ENCODE assay signal across 12 cellular contexts in genomic region chr11:15843309-15843857, GRCh38.
DNase-seq lines count a peak whose midpoint lies in the region; ATAC-seq and TF ChIP-seq lines count a peak whose summit lies in the region.
"Had no signal": no experiment of that assay in that cellular context is flagged by ENCODE, and none has a peak within 500 bp of the region (broad histone marks: within the 10 kb centered on the region; RNA-seq: fewer than 3 reads in every experiment).

No MANE protein-coding gene starts in this region.

- no peak for TF ChIP-seq POLR2A in gastroesophageal sphincter (IDR thresholded peaks at IDR 0.05)

- no peak for TF ChIP-seq EP300 in gastroesophageal sphincter (IDR thresholded peaks at IDR 0.05)

- H3K4me3 Mint-ChIP-seq in progenitor cell of endocrine pancreas (ENCODE audit: low read depth) = no peak overlapping the region
- H3K4me3 Mint-ChIP-seq: activated B cell treated with CpG ODN at 0.5 μM for 24 hours; stimulated activated naive CD8-positive, alpha-beta T cell treated with anti-CD3 and anti-CD28 coated beads, Interleukin-15, amount 100 ng/mL, for 72 hours had no signal

- H3K4me1 Mint-ChIP-seq in progenitor cell of endocrine pancreas (ENCODE audit: low read depth) = peaks cover 9% of the 10 kb centered on the region
- H3K4me1 Mint-ChIP-seq: activated B cell treated with CpG ODN at 0.5 μM for 24 hours; stimulated activated naive CD8-positive, alpha-beta T cell treated with anti-CD3 and anti-CD28 coated beads, Interleukin-15, amount 100 ng/mL, for 72 hours had no signal

- DNase-seq in RPMI7951 (ENCODE audit: low read depth) (peak; percentile 31), progenitor cell of endocrine pancreas (ENCODE audit: low spot score, unreplicated experiment) (no peak), foreskin fibroblast (no peak), NCI-H526 treated with DMSO at 0.1 percent for 48 hours (lab: John Stamatoyannopoulos, UW) (no peak)
- DNase-seq: activated B cell treated with CpG ODN at 0.5 μM for 24 hours; activated naive CD4-positive, alpha-beta T cell; stimulated activated CD4-positive, alpha-beta T cell treated with anti-CD3 and anti-CD28 coated beads, Interleukin-12 subunit alpha, Interleukin-12 subunit beta, amount 100 ng/mL, for 4 hours; stimulated activated naive CD8-positive, alpha-beta T cell treated with anti-CD3 and anti-CD28 coated beads, Interleukin-15, amount 100 ng/mL, for 72 hours had no signal

- TF ChIP-seq CTCF in gastroesophageal sphincter (IDR thresholded peaks at IDR 0.05) = no peak
- no peak for TF ChIP-seq CTCF in progenitor cell of endocrine pancreas (IDR thresholded peaks at IDR 0.05; ENCODE audit: unreplicated experiment)
- TF ChIP-seq CTCF in foreskin fibroblast (IDR thresholded peaks at IDR 0.05; ENCODE audit: low read depth, low read length) = no peak

- H3K36me3 ChIP-seq in HUES48 (ENCODE audit: control insufficient read depth, insufficient read depth, low read length) (no peaks in the 10 kb centered on the region), gastroesophageal sphincter (no peaks in the 10 kb centered on the region)

- ATAC-seq in gastroesophageal sphincter (peak; percentile 39), GM19452 (IDR thresholded peaks at IDR 0.05; ENCODE audit: unreplicated experiment) (no peak), HG03342 (IDR thresholded peaks at IDR 0.05; ENCODE audit: unreplicated experiment) (no peak)
- ATAC-seq: stimulated activated naive CD8-positive, alpha-beta T cell treated with anti-CD3 and anti-CD28 coated beads, Interleukin-15, amount 100 ng/mL, for 72 hours had no signal

- H3K27ac ChIP-seq in HUES48 (ENCODE audit: low read depth, low read length) = peak overlapping the region; percentile 8
- no peak overlapping the region for H3K27ac ChIP-seq in gastroesophageal sphincter

- H3K9me3 Mint-ChIP-seq in progenitor cell of endocrine pancreas (ENCODE audit: low read depth) = no peaks in the 10 kb centered on the region
- H3K9me3 Mint-ChIP-seq: activated B cell treated with CpG ODN at 0.5 μM for 24 hours; stimulated activated naive CD8-positive, alpha-beta T cell treated with anti-CD3 and anti-CD28 coated beads, Interleukin-15, amount 100 ng/mL, for 72 hours had no signal

- H3K27ac Mint-ChIP-seq in progenitor cell of endocrine pancreas = peak overlapping the region; percentile 81
- H3K27ac Mint-ChIP-seq: activated B cell treated with CpG ODN at 0.5 μM for 24 hours; stimulated activated naive CD8-positive, alpha-beta T cell treated with anti-CD3 and anti-CD28 coated beads, Interleukin-15, amount 100 ng/mL, for 72 hours had no signal

- H3K4me3 ChIP-seq in HUES48 (ENCODE audit: low read depth, low read length) = no peak overlapping the region
- no peak overlapping the region for H3K4me3 ChIP-seq in gastroesophageal sphincter
- no peak overlapping the region for H3K4me3 ChIP-seq in foreskin fibroblast (ENCODE audit: low read depth in 1 of 2, low read length in 2 of 2)

- H3K27me3 ChIP-seq in HUES48 (ENCODE audit: control insufficient read depth, insufficient read depth, low read length) (no peaks in the 10 kb centered on the region), gastroesophageal sphincter (no peaks in the 10 kb centered on the region)

- H3K9ac ChIP-seq in HUES48 (ENCODE audit: low read depth, low read length) = no peak overlapping the region

- H3K27me3 Mint-ChIP-seq in progenitor cell of endocrine pancreas = no peaks in the 10 kb centered on the region
- H3K27me3 Mint-ChIP-seq: activated B cell treated with CpG ODN at 0.5 μM for 24 hours had no signal

- 36 to 70% methylated on average over 4 to 9 of the region's 10 CpGs for WGBS in gastroesophageal sphincter (ENCODE audit: low coverage in 1 of 2), 2 donors

- peaks cover 35% of the 10 kb centered on the region for H3K4me1 ChIP-seq in HUES48 (ENCODE audit: control insufficient read depth, insufficient read depth, low read length)
- peaks cover 0 to 24% (median 0%) of the 10 kb centered on the region in 3 donors for H3K4me1 ChIP-seq in gastroesophageal sphincter

- H3K36me3 Mint-ChIP-seq in progenitor cell of endocrine pancreas (ENCODE audit: insufficient read depth) = no peaks in the 10 kb centered on the region

- no peaks in the 10 kb centered on the region for H3K9me3 ChIP-seq in HUES48 (ENCODE audit: control insufficient read depth, insufficient read depth, low read length)
- no peaks in the 10 kb centered on the region for H3K9me3 ChIP-seq in gastroesophageal sphincter
